ENCODE assay signal across 8 cellular contexts in genomic region chr20:58650776-58651547, GRCh38. TPM values are rescaled to one million over a fixed set of nuclear protein-coding genes. Genes with fewer than 3 reads are reported as not detected.
DNase-seq lines count a peak whose midpoint lies in the region; ATAC-seq and TF ChIP-seq lines count a peak whose summit lies in the region.

TSS of gene STX16 (plus strand) at chr20:58651283. CDS start at chr20:58652007, 724 bp downstream.

- peak in 2 of 3 donors; percentile 41 to 59 for TF ChIP-seq CTCF in omental fat pad (IDR thresholded peaks at IDR 0.05)

- POLR2A ChIA-PET in HEK293T (lab: Yijun Ruan, JAX), result interaction anchor here (0.7 to 2.2 kb wide), 27 partner anchors 8 to 381 kb away, joined by 3 to 23 read pairs (median 4); partner anchors contain the start of genes ATP5F1E and VAPB

- no peaks in the 10 kb centered on the region for H3K9me3 Mint-ChIP-seq in activated naive CD4-positive, alpha-beta T cell treated with anti-CD3 and anti-CD28 coated beads, Interleukin-2, amount 50 U/mL, for 72 hours

- peaks cover 25 to 26% of the 10 kb centered on the region in 2 donors for H3K36me3 Mint-ChIP-seq in activated naive CD4-positive, alpha-beta T cell treated with anti-CD3 and anti-CD28 coated beads, Interleukin-2, amount 50 U/mL, for 72 hours

- peak within 1 kb of the TSS; percentile 100 for H3K27ac Mint-ChIP-seq in activated naive CD4-positive, alpha-beta T cell treated with anti-CD3 and anti-CD28 coated beads, Interleukin-2, amount 50 U/mL, for 72 hours

- DNase-seq in GF-D8 (lab: John Stamatoyannopoulos, UW) (peak; percentile 72), HEK293T (ENCODE audit: extremely low spot score) (peak; percentile 88), NAMALWA (ENCODE audit: low spot score) (peak; percentile 91), glomerular endothelial cell (ENCODE audit: extremely low read depth, low read depth, low spot score) (no peak), omental fat pad (ENCODE audit: low spot score) (peak; percentile 52)
- peak; percentile 82 to 86 for DNase-seq in activated naive CD4-positive, alpha-beta T cell treated with anti-CD3 and anti-CD28 coated beads, Interleukin-2, amount 50 U/mL, for 72 hours (ENCODE audit: low spot score in 2 of 2)

- ATAC-seq in SK-N-SH treated with all-trans-retinoic acid at 6 μM for 48 hours, result peak; percentile 88
- ATAC-seq in activated naive CD4-positive, alpha-beta T cell treated with anti-CD3 and anti-CD28 coated beads, Interleukin-2, amount 50 U/mL, for 72 hours, result peak; percentile 70 to 85
- ATAC-seq in omental fat pad (ENCODE audit: low FRiP score), result peak; percentile 92

- H3K27ac ChIP-seq in temporal lobe (ENCODE audit: low read depth, low read length), result peak within 1 kb of the TSS; percentile 62

- CTCF ChIA-PET in HEK293T (lab: Yijun Ruan, JAX), result interaction anchor here (0.6 to 1.8 kb wide), 6 partner anchors 20 to 420 kb away, joined by 3 to 9 read pairs (median 4); no protein-coding TSS in a partner anchor

TF ChIP-seq in HEK293T, 16 proteins besides CTCF, POLR2A, EP300 and RAD21:
- TF ChIP-seq HDGF (IDR thresholded peaks at IDR 0.05; ENCODE audit: borderline replicate concordance) (no peak), FOXM1 (IDR thresholded peaks at IDR 0.05; ENCODE audit: borderline replicate concordance) (peak; percentile 93), ZNF384 (IDR thresholded peaks at IDR 0.05) (peak; percentile 85), ELF4 (IDR thresholded peaks at IDR 0.05) (peak; percentile 63), SUZ12 (IDR thresholded peaks at IDR 0.05) (no peak), SP1 (IDR thresholded peaks at IDR 0.05) (no peak), L3MBTL2 (conservative IDR thresholded peaks at IDR 0.05) (no peak; the same call in 1 of the 2 replicates), BHLHE40 (IDR thresholded peaks at IDR 0.05; ENCODE audit: borderline replicate concordance) (no peak), PKNOX1 (IDR thresholded peaks at IDR 0.05) (peak; percentile 83), CTBP1 (IDR thresholded peaks at IDR 0.05; ENCODE audit: borderline replicate concordance) (peak; percentile 98), ARNT (IDR thresholded peaks at IDR 0.05) (peak; percentile 78), TARDBP (IDR thresholded peaks at IDR 0.05) (peak; percentile 29; the same call in 1 of the 2 replicates)
TF ChIP-seq in HEK293T: peak in this region for 7.

TF ChIP-seq in SK-N-SH treated with all-trans-retinoic acid at 6 μM for 48 hours, 23 proteins besides CTCF, POLR2A, EP300 and RAD21 (continues in another document):
- TF ChIP-seq CSRNP3 (CRISPR knock-in tag; IDR thresholded peaks at IDR 0.05) (no peak), ZFP3 (CRISPR knock-in tag; IDR thresholded peaks at IDR 0.05) (peak; percentile 55; the same call in 1 of the 2 replicates), CREB5 (CRISPR knock-in tag; IDR thresholded peaks at IDR 0.05; ENCODE audit: low read depth) (no peak), CSDC2 (CRISPR knock-in tag; IDR thresholded peaks at IDR 0.05) (peak; percentile 33; the same call in 1 of the 2 replicates), TSHZ2 (CRISPR knock-in tag; IDR thresholded peaks at IDR 0.05) (peak; percentile 88), TOX (CRISPR knock-in tag; IDR thresholded peaks at IDR 0.05; ENCODE audit: borderline replicate concordance) (no peak), PPARA (CRISPR knock-in tag; IDR thresholded peaks at IDR 0.05; ENCODE audit: borderline replicate concordance) (no peak), GLIS3 (CRISPR knock-in tag; IDR thresholded peaks at IDR 0.05) (no peak), ZC3H10 (CRISPR knock-in tag; IDR thresholded peaks at IDR 0.05) (0 out of 2 replicates have a peak, but pooled peaks have one; percentile 16), SNAI2 (CRISPR knock-in tag; IDR thresholded peaks at IDR 0.05) (no peak), OSR1 (CRISPR knock-in tag; IDR thresholded peaks at IDR 0.05) (no peak), ISL1 (CRISPR knock-in tag; IDR thresholded peaks at IDR 0.05) (no peak; the same call in 1 of the 2 replicates), ZNF565 (CRISPR knock-in tag; conservative IDR thresholded peaks at IDR 0.05; ENCODE audit: low read depth) (0 out of 2 replicates have a peak, but pooled peaks have one; percentile 55), ZNF8 (CRISPR knock-in tag; IDR thresholded peaks at IDR 0.05) (0 out of 2 replicates have a peak, but pooled peaks have one; percentile 35), ZNF70 (CRISPR knock-in tag; IDR thresholded peaks at IDR 0.05) (no peak), BACH2 (CRISPR knock-in tag; IDR thresholded peaks at IDR 0.05; ENCODE audit: borderline replicate concordance) (no peak), PATZ1 (CRISPR knock-in tag; IDR thresholded peaks at IDR 0.05; ENCODE audit: borderline replicate concordance) (peak; percentile 53; the same call in 1 of the 2 replicates), TCF4 (CRISPR knock-in tag; IDR thresholded peaks at IDR 0.05; ENCODE audit: borderline replicate concordance) (no peak), ARNTL (CRISPR knock-in tag; IDR thresholded peaks at IDR 0.05; ENCODE audit: borderline replicate concordance, low read depth) (no peak), ESRRG (CRISPR knock-in tag; IDR thresholded peaks at IDR 0.05) (no peak), ZFP30 (CRISPR knock-in tag; IDR thresholded peaks at IDR 0.05) (0 out of 2 replicates have a peak, but pooled peaks have one; percentile 25), RARB (CRISPR knock-in tag; IDR thresholded peaks at IDR 0.05) (no peak)

RNA-seq across cellular contexts. Expression of gene STX16, which starts in this region (rescaled TPM):
- total RNA-seq in activated naive CD4-positive, alpha-beta T cell treated with anti-CD3 and anti-CD28 coated beads, Interleukin-2, amount 50 U/mL, for 72 hours, result 100 to 1,000 TPM; 130 to 135 TPM
- total RNA-seq in glomerular endothelial cell, result 27.7 and 47.1 TPM in 2 replicates
- total RNA-seq in omental fat pad, result 10 to 100 TPM; 38.5 to 87.2 (median 49.1) TPM
- total RNA-seq in temporal lobe, result 34.2 TPM
